ENCODE assay signal across 1 cellular context in genomic region chr3:133994166-133994910, GRCh38.
TF ChIP-seq lines count a peak whose summit lies in the region.

No MANE protein-coding gene starts in this region.

TF ChIP-seq in H1, 55 proteins besides CTCF, POLR2A, EP300 and RAD21 (continued from another document):
- no peak for TF ChIP-seq HDAC6 (IDR thresholded peaks at IDR 0.05; ENCODE audit: low read depth, low read length)
TF ChIP-seq in H1: peak in this region for 1.
